26 cellular contexts compared by ENCODE assay signal in the genomic region with DNA sequence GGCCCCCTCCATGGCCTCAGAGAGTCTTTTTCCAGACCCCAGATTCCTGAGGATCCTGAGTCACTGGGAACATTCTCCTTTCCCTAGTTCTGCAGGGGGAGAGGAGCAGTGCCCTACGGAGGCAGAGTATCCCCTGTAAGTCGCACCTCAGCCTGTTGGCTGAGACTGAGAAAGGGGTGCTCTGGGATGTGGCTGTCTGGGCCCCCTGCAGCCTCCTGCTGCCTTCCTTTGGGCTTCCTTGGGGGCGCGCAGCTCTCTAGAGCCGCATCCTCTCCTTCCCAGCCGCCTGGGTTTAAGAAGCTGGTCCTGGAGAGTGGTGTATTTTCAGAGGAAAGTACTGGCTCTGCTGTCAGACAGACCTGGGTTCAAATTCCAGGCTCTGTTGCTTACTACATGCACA. TPM values are rescaled to one million over a fixed set of nuclear protein-coding genes. Genes with fewer than 3 reads are reported as not detected.
"Had no signal": no experiment of that assay in that cellular context is flagged by ENCODE, and none has a peak within 500 bp of the region (broad histone marks: within the 10 kb centered on the region; RNA-seq: fewer than 3 reads in every experiment).

No MANE protein-coding gene starts in this region.

- H3K36me3 Mint-ChIP-seq: activated CD4-positive, alpha-beta memory T cell treated with anti-CD3 and anti-CD28 coated beads for 36 hours; naive thymus-derived CD4-positive, alpha-beta T cell; stimulated activated effector memory CD8-positive, alpha-beta T cell treated with anti-CD3 and anti-CD28 coated beads, Interleukin-12 subunit alpha, Interleukin-12 subunit beta, amount 100 ng/mL, for 72 hours had no signal

- DNase-seq: activated CD4-positive, alpha-beta memory T cell treated with anti-CD3 and anti-CD28 coated beads for 36 hours; activated CD4-positive, alpha-beta T cell treated with anti-CD3 and anti-CD28 coated beads for 4 hours; activated CD8-positive, alpha-beta memory T cell treated with anti-CD3 and anti-CD28 coated beads, Interleukin-2, amount 50 U/mL, for 48 hours; activated gamma-delta T cell treated with Interleukin-2 at 50 U/mL for 16 hours; activated naive CD4-positive, alpha-beta T cell treated with anti-CD3 and anti-CD28 coated beads, Interleukin-2, amount 50 U/mL, for 16 hours; activated T-cell treated with anti-CD3 and anti-CD28 coated beads, Interleukin-2, amount 50 U/mL, for 24 hours; amygdala; colonic mucosa; dorsolateral prefrontal cortex; effector memory CD4-positive, alpha-beta T cell; erythroblast; head of caudate nucleus; hippocampal formation; midbrain; naive thymus-derived CD4-positive, alpha-beta T cell; ovary; right lobe of liver; stimulated activated CD4-positive, alpha-beta T cell treated with anti-CD3 and anti-CD28 coated beads, Interleukin-4, amount 100 ng/mL, for 24 hours; stimulated activated naive CD8-positive, alpha-beta T cell treated with anti-CD3 and anti-CD28 coated beads, Interleukin-15, amount 100 ng/mL, for 72 hours; thyroid gland; upper lobe of right lung had no signal

- H3K9me3 ChIP-seq: colonic mucosa, gastroesophageal sphincter, ovary, right lobe of liver, thyroid gland, upper lobe of right lung had no signal

- H3K9me3 Mint-ChIP-seq: activated CD4-positive, alpha-beta memory T cell treated with anti-CD3 and anti-CD28 coated beads for 36 hours; activated T-cell treated with anti-CD3 and anti-CD28 coated beads, Interleukin-2, amount 50 U/mL, for 24 hours; naive thymus-derived CD4-positive, alpha-beta T cell; stimulated activated effector memory CD8-positive, alpha-beta T cell treated with anti-CD3 and anti-CD28 coated beads, Interleukin-12 subunit alpha, Interleukin-12 subunit beta, amount 100 ng/mL, for 72 hours; stimulated activated naive CD8-positive, alpha-beta T cell treated with anti-CD3 and anti-CD28 coated beads, Interleukin-15, amount 100 ng/mL, for 72 hours had no signal

- H3K27ac ChIP-seq: colonic mucosa, dorsolateral prefrontal cortex, gastroesophageal sphincter, ovary, right lobe of liver, thyroid gland, upper lobe of right lung had no signal

- H3K36me3 ChIP-seq: colonic mucosa, gastroesophageal sphincter, ovary, right lobe of liver, thyroid gland, upper lobe of right lung had no signal

- H3K4me1 ChIP-seq: colonic mucosa, gastroesophageal sphincter, right lobe of liver, thyroid gland, upper lobe of right lung had no signal

- H3K4me3 Mint-ChIP-seq: activated CD4-positive, alpha-beta memory T cell treated with anti-CD3 and anti-CD28 coated beads for 36 hours; activated T-cell treated with anti-CD3 and anti-CD28 coated beads, Interleukin-2, amount 50 U/mL, for 24 hours; naive thymus-derived CD4-positive, alpha-beta T cell; stimulated activated effector memory CD8-positive, alpha-beta T cell treated with anti-CD3 and anti-CD28 coated beads, Interleukin-12 subunit alpha, Interleukin-12 subunit beta, amount 100 ng/mL, for 72 hours; stimulated activated naive CD8-positive, alpha-beta T cell treated with anti-CD3 and anti-CD28 coated beads, Interleukin-15, amount 100 ng/mL, for 72 hours had no signal

- ATAC-seq: gastroesophageal sphincter; naive thymus-derived CD4-positive, alpha-beta T cell; right lobe of liver; stimulated activated naive CD8-positive, alpha-beta T cell treated with anti-CD3 and anti-CD28 coated beads, Interleukin-15, amount 100 ng/mL, for 72 hours; upper lobe of right lung had no signal

- H3K27me3 ChIP-seq: colonic mucosa, dorsolateral prefrontal cortex, ovary, right lobe of liver, thyroid gland had no signal

- H3K4me1 Mint-ChIP-seq: stimulated activated effector memory CD8-positive, alpha-beta T cell treated with anti-CD3 and anti-CD28 coated beads, Interleukin-12 subunit alpha, Interleukin-12 subunit beta, amount 100 ng/mL, for 72 hours; stimulated activated naive CD8-positive, alpha-beta T cell treated with anti-CD3 and anti-CD28 coated beads, Interleukin-15, amount 100 ng/mL, for 72 hours had no signal

- H3K4me3 ChIP-seq: colonic mucosa, dorsolateral prefrontal cortex, gastroesophageal sphincter, ovary, right lobe of liver, skin epidermis, thyroid gland, upper lobe of right lung had no signal

- H3K27ac Mint-ChIP-seq: activated CD4-positive, alpha-beta memory T cell treated with anti-CD3 and anti-CD28 coated beads for 36 hours; activated T-cell treated with anti-CD3 and anti-CD28 coated beads, Interleukin-2, amount 50 U/mL, for 24 hours; naive thymus-derived CD4-positive, alpha-beta T cell; progenitor cell of endocrine pancreas; stimulated activated effector memory CD8-positive, alpha-beta T cell treated with anti-CD3 and anti-CD28 coated beads, Interleukin-12 subunit alpha, Interleukin-12 subunit beta, amount 100 ng/mL, for 72 hours; stimulated activated naive CD8-positive, alpha-beta T cell treated with anti-CD3 and anti-CD28 coated beads, Interleukin-15, amount 100 ng/mL, for 72 hours had no signal

RNA-seq across cellular contexts. Expression of gene GLIS1, which starts 7.8 kb away (rescaled TPM):
- total RNA-seq: activated CD4-positive, alpha-beta memory T cell treated with anti-CD3 and anti-CD28 coated beads for 36 hours; naive thymus-derived CD4-positive, alpha-beta T cell; progenitor cell of endocrine pancreas; right lobe of liver; T-helper 1 cell treated with Interleukin-12 subunit alpha and Interleukin-12 subunit beta and Interleukin-4 antibody, amounts not matched to agents 30 ng/mL and 1 ng/mL, for 36 hours had no signal
